Comparison of ENCODE assay signal across 18 cellular contexts in genomic region chr11:44397586-44398178, GRCh38.
"Had no signal": no experiment of that assay in that cellular context is flagged by ENCODE, and none has a peak within 500 bp of the region (broad histone marks: within the 10 kb centered on the region; RNA-seq: fewer than 3 reads in every experiment).

No MANE protein-coding gene starts in this region.

- H3K79me2 ChIP-seq: hepatocyte, parathyroid adenoma had no signal

- H3K4me1 ChIP-seq: colonic mucosa, esophagus squamous epithelium, parathyroid adenoma, prostate gland, testis, transverse colon had no signal

- H3K27ac Mint-ChIP-seq: natural killer cell treated with Interleukin-12 subunit alpha and Interleukin-12 subunit beta and Interleukin-15 and Interleukin-18, amount 100 ng/mL, for 72 hours; stimulated activated memory B cell treated with anti-CD40 and anti-IgM and Interleukin-4, amounts not matched to agents 10 μg/mL and 1 μg/mL and 100 μg/mL, for 72 hours; stimulated activated naive CD8-positive, alpha-beta T cell treated with anti-CD3 and anti-CD28 coated beads, Interleukin-15, amount 100 ng/mL, for 72 hours had no signal

- H3K9me3 ChIP-seq: colonic mucosa, esophagus squamous epithelium, prostate gland, right lobe of liver, testis, transverse colon had no signal

- DNase-seq: colonic mucosa; dermis blood vessel endothelial cell; esophagus squamous epithelium; foreskin fibroblast; kidney; left colon; mammary epithelial cell; right lobe of liver; stimulated activated CD4-positive, alpha-beta T cell treated with anti-CD3 and anti-CD28 coated beads, Interleukin-1b, Interleukin-23, amount 100 ng/mL, for 48 hours; stimulated activated CD4-positive, alpha-beta T cell treated with anti-CD3 and anti-CD28 coated beads, Interleukin-4, amount 100 ng/mL, for 24 hours; stimulated activated naive CD8-positive, alpha-beta T cell treated with anti-CD3 and anti-CD28 coated beads, Interleukin-15, amount 100 ng/mL, for 72 hours; testis; transverse colon had no signal

- H3K36me3 ChIP-seq: colonic mucosa, esophagus squamous epithelium, prostate gland, right lobe of liver, transverse colon had no signal

- H3K27me3 ChIP-seq: colonic mucosa, hepatocyte, right lobe of liver, testis had no signal

- H3K9me3 Mint-ChIP-seq: stimulated activated memory B cell treated with anti-CD40 and anti-IgM and Interleukin-4, amounts not matched to agents 10 μg/mL and 1 μg/mL and 100 μg/mL, for 72 hours had no signal

- H3K4me3 Mint-ChIP-seq: natural killer cell treated with Interleukin-12 subunit alpha and Interleukin-12 subunit beta and Interleukin-15 and Interleukin-18, amount 100 ng/mL, for 72 hours; stimulated activated memory B cell treated with anti-CD40 and anti-IgM and Interleukin-4, amounts not matched to agents 10 μg/mL and 1 μg/mL and 100 μg/mL, for 72 hours; stimulated activated naive CD8-positive, alpha-beta T cell treated with anti-CD3 and anti-CD28 coated beads, Interleukin-15, amount 100 ng/mL, for 72 hours had no signal

- H3K4me2 ChIP-seq: hepatocyte had no signal

- H3K27ac ChIP-seq: colonic mucosa, esophagus squamous epithelium, hepatocyte, parathyroid adenoma, prostate gland, right lobe of liver, testis, transverse colon had no signal

- H2AFZ ChIP-seq: hepatocyte, parathyroid adenoma had no signal

- H3K4me3 ChIP-seq: colonic mucosa, esophagus squamous epithelium, hepatocyte, prostate gland, right lobe of liver, testis, transverse colon had no signal

- ATAC-seq: left colon; right lobe of liver; stimulated activated memory B cell treated with anti-CD40 and anti-IgM and Interleukin-4, amounts not matched to agents 10 μg/mL and 1 μg/mL and 100 μg/mL, for 72 hours; stimulated activated naive CD8-positive, alpha-beta T cell treated with anti-CD3 and anti-CD28 coated beads, Interleukin-15, amount 100 ng/mL, for 72 hours had no signal

- H3K36me3 Mint-ChIP-seq: natural killer cell treated with Interleukin-12 subunit alpha and Interleukin-12 subunit beta and Interleukin-15 and Interleukin-18, amount 100 ng/mL, for 72 hours; stimulated activated memory B cell treated with anti-CD40 and anti-IgM and Interleukin-4, amounts not matched to agents 10 μg/mL and 1 μg/mL and 100 μg/mL, for 72 hours had no signal

- H3K9ac ChIP-seq: parathyroid adenoma had no signal

- H3K4me1 Mint-ChIP-seq: stimulated activated naive CD8-positive, alpha-beta T cell treated with anti-CD3 and anti-CD28 coated beads, Interleukin-15, amount 100 ng/mL, for 72 hours had no signal
